Comparison of ENCODE assay signal across 37 cellular contexts in genomic region chr14:69536976-69537375, GRCh38. TPM values are rescaled to one million over a fixed set of nuclear protein-coding genes. Genes with fewer than 3 reads are reported as not detected.
"Had no signal": no experiment of that assay in that cellular context is flagged by ENCODE, and none has a peak within 500 bp of the region (broad histone marks: within the 10 kb centered on the region; RNA-seq: fewer than 3 reads in every experiment).

No MANE protein-coding gene starts in this region.

- H3K9ac ChIP-seq: parathyroid adenoma had no signal

- H3K4me1 Mint-ChIP-seq: mesothelial cell of epicardium; naive thymus-derived CD8-positive, alpha-beta T cell; stimulated activated naive B cell treated with anti-CD40 and anti-IgM and Interleukin-4, amounts not matched to agents 10 μg/mL and 1 μg/mL and 100 μg/mL, for 72 hours had no signal

- H3K27ac Mint-ChIP-seq: activated CD8-positive, alpha-beta memory T cell treated with anti-CD3 and anti-CD28 coated beads, Interleukin-2, amount 10 ng/mL, durations not matched to agents 7 days and 5 days; activated CD8-positive, alpha-beta T cell treated with anti-CD3 and anti-CD28 coated beads, Interleukin-2, amount 10 ng/mL, durations not matched to agents 7 days and 5 days; activated naive CD4-positive, alpha-beta T cell treated with anti-CD3 and anti-CD28 coated beads, Interleukin-2, amount 50 U/mL, for 72 hours; activated T-cell treated with anti-CD3 and anti-CD28 coated beads, Interleukin-2, amount 50 U/mL, for 72 hours; mesothelial cell of epicardium; stimulated activated naive B cell treated with anti-CD40 and anti-IgM and Interleukin-4, amounts not matched to agents 10 μg/mL and 1 μg/mL and 100 μg/mL, for 72 hours; T-helper 1 cell treated with Interleukin-12 subunit alpha and Interleukin-12 subunit beta and Interleukin-4 antibody, amounts not matched to agents 30 μg/mL and 1 μg/mL, for 36 hours had no signal

- H3K9me3 ChIP-seq: adrenal gland, body of pancreas, colonic mucosa, psoas muscle, sigmoid colon, stomach, thyroid gland had no signal

- H3K27me3 ChIP-seq: body of pancreas, colonic mucosa, thyroid gland, upper lobe of left lung had no signal

- H3K4me3 Mint-ChIP-seq: activated CD8-positive, alpha-beta memory T cell treated with anti-CD3 and anti-CD28 coated beads, Interleukin-2, amount 10 ng/mL, durations not matched to agents 7 days and 5 days; activated CD8-positive, alpha-beta T cell treated with anti-CD3 and anti-CD28 coated beads, Interleukin-2, amount 10 ng/mL, durations not matched to agents 7 days and 5 days; activated T-cell treated with anti-CD3 and anti-CD28 coated beads, Interleukin-2, amount 50 U/mL, for 72 hours; mesothelial cell of epicardium; naive thymus-derived CD8-positive, alpha-beta T cell; neural crest cell; stimulated activated naive B cell treated with anti-CD40 and anti-IgM and Interleukin-4, amounts not matched to agents 10 μg/mL and 1 μg/mL and 100 μg/mL, for 72 hours; T-helper 1 cell treated with Interleukin-12 subunit alpha and Interleukin-12 subunit beta and Interleukin-4 antibody, amounts not matched to agents 30 μg/mL and 1 μg/mL, for 36 hours had no signal

- H3K9me3 Mint-ChIP-seq: activated naive CD4-positive, alpha-beta T cell treated with anti-CD3 and anti-CD28 coated beads, Interleukin-2, amount 50 U/mL, for 72 hours; activated T-cell treated with anti-CD3 and anti-CD28 coated beads, Interleukin-2, amount 50 U/mL, for 72 hours; mesothelial cell of epicardium; neural crest cell; stimulated activated naive B cell treated with anti-CD40 and anti-IgM and Interleukin-4, amounts not matched to agents 10 μg/mL and 1 μg/mL and 100 μg/mL, for 72 hours; T-helper 1 cell treated with Interleukin-12 subunit alpha and Interleukin-12 subunit beta and Interleukin-4 antibody, amounts not matched to agents 30 μg/mL and 1 μg/mL, for 36 hours had no signal

- H3K27ac ChIP-seq: adrenal gland, body of pancreas, cardiac muscle cell, colonic mucosa, parathyroid adenoma, psoas muscle, sigmoid colon, stomach, thyroid gland, upper lobe of left lung, WERI-Rb-1 had no signal

- H3K4me3 ChIP-seq: adrenal gland, body of pancreas, cardiac muscle cell, colonic mucosa, psoas muscle, sigmoid colon, stomach, thyroid gland, upper lobe of left lung had no signal

- H3K36me3 Mint-ChIP-seq: activated CD8-positive, alpha-beta memory T cell treated with anti-CD3 and anti-CD28 coated beads, Interleukin-2, amount 10 ng/mL, durations not matched to agents 7 days and 5 days; activated naive CD4-positive, alpha-beta T cell treated with anti-CD3 and anti-CD28 coated beads, Interleukin-2, amount 50 U/mL, for 72 hours; mesothelial cell of epicardium; naive thymus-derived CD8-positive, alpha-beta T cell; stimulated activated naive B cell treated with anti-CD40 and anti-IgM and Interleukin-4, amounts not matched to agents 10 μg/mL and 1 μg/mL and 100 μg/mL, for 72 hours had no signal

- H3K36me3 ChIP-seq: adrenal gland, cardiac muscle cell, colonic mucosa, sigmoid colon, stomach, thyroid gland, upper lobe of left lung, WERI-Rb-1 had no signal

- H3K4me1 ChIP-seq: body of pancreas, colonic mucosa, parathyroid adenoma, sigmoid colon, thyroid gland had no signal

- ATAC-seq: activated CD4-positive, CD25-positive, alpha-beta regulatory T cell treated with anti-CD3 and anti-CD28 coated beads, Interleukin-2, amount 50 U/mL, for 24 hours; activated CD8-positive, alpha-beta memory T cell treated with anti-CD3 and anti-CD28 coated beads, Interleukin-2, amount 10 ng/mL, durations not matched to agents 7 days and 5 days; activated CD8-positive, alpha-beta T cell treated with anti-CD3 and anti-CD28 coated beads, Interleukin-2, amount 10 ng/mL, durations not matched to agents 7 days and 5 days; activated naive CD4-positive, alpha-beta T cell treated with anti-CD3 and anti-CD28 coated beads, Interleukin-2, amount 50 U/mL, for 72 hours; body of pancreas; left colon; naive thymus-derived CD8-positive, alpha-beta T cell; psoas muscle; stimulated activated naive B cell treated with anti-CD40 and anti-IgM and Interleukin-4, amounts not matched to agents 10 μg/mL and 1 μg/mL and 100 μg/mL, for 72 hours had no signal

- DNase-seq: activated CD8-positive, alpha-beta memory T cell treated with anti-CD3 and anti-CD28 coated beads, Interleukin-2, amount 10 ng/mL, durations not matched to agents 7 days and 5 days; activated CD8-positive, alpha-beta T cell treated with anti-CD3 and anti-CD28 coated beads, Interleukin-2, amount 10 ng/mL, durations not matched to agents 7 days and 5 days; activated naive CD4-positive, alpha-beta T cell; activated T-cell treated with anti-CD3 and anti-CD28 coated beads, Interleukin-2, amount 50 U/mL, for 72 hours; adrenal gland; aorta; body of pancreas; cerebellar nuclear complex; colonic mucosa; effector CD8-positive, alpha-beta T cell; erythroblast; foreskin fibroblast; hippocampal formation; left colon; naive thymus-derived CD8-positive, alpha-beta T cell; nucleus accumbens; psoas muscle; sigmoid colon; small intestine; stimulated activated CD4-positive, alpha-beta T cell treated with anti-CD3 and anti-CD28 coated beads, Interleukin-4, amount 100 ng/mL, for 4 hours; stimulated activated CD8-positive, alpha-beta memory T cell treated with anti-CD3 and anti-CD28 coated beads, Interleukin-4, amount 100 ng/mL, for 48 hours; stimulated activated naive B cell treated with anti-CD40 and anti-IgM and Interleukin-4, amounts not matched to agents 10 μg/mL and 1 μg/mL and 100 μg/mL, for 72 hours; stomach; T1000; thyroid gland; upper lobe of left lung; WERI-Rb-1 had no signal

RNA-seq across cellular contexts. Expression of gene CCDC177, which starts 37.7 kb away (rescaled TPM):
- total RNA-seq: activated CD8-positive, alpha-beta memory T cell treated with anti-CD3 and anti-CD28 coated beads, Interleukin-2, amount 10 ng/mL, durations not matched to agents 7 days and 5 days; activated CD8-positive, alpha-beta T cell treated with anti-CD3 and anti-CD28 coated beads, Interleukin-2, amount 10 ng/mL, durations not matched to agents 7 days and 5 days; activated naive CD4-positive, alpha-beta T cell treated with anti-CD3 and anti-CD28 coated beads, Interleukin-2, amount 50 U/mL, for 72 hours; activated T-cell treated with anti-CD3 and anti-CD28 coated beads, Interleukin-2, amount 50 U/mL, for 72 hours; aorta; body of pancreas; cardiac muscle cell; colonic mucosa; dermis microvascular lymphatic vessel endothelial cell; left colon; liver; naive thymus-derived CD8-positive, alpha-beta T cell; psoas muscle; sigmoid colon; thyroid gland; upper lobe of left lung had no signal
- polyA plus RNA-seq: aorta; cardiac muscle cell; keratinocyte; naive thymus-derived CD8-positive, alpha-beta T cell; psoas muscle; sigmoid colon had no signal

RNA-seq across cellular contexts. Expression of gene PLEKHD1, which starts 52.4 kb away (rescaled TPM):
- polyA plus RNA-seq: naive thymus-derived CD8-positive, alpha-beta T cell had no signal
